In the genomic region with DNA sequence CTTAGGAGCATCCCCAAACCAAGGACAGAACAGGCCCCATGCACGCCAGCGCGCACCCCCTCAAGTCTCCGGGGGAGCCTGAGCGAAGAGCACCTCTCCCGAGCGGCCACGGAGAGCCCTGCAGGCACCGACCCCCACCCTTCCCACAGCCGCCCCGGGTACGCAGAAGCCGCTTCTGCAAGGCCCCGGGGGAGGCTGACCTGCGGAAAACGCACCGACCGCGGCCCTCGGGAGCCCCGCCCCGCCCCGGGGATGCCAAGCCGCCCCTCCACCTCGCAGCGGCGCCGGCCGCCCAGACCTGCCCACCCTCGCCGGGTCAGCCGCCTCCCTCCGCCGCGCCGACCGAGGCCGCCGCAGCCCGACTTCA, we compare ENCODE assay signal across 8 cellular contexts. TPM values are rescaled to one million over a fixed set of nuclear protein-coding genes. Genes with fewer than 3 reads are reported as not detected.
DNase-seq lines count a peak whose midpoint lies in the region; ATAC-seq and TF ChIP-seq lines count a peak whose summit lies in the region.

No MANE protein-coding gene starts in this region.

- intact Hi-C loops in left ventricle myocardium superior (cut with micrococcal nuclease), result no loop called here

- H3K27ac ChIP-seq in cardiac muscle cell (peak overlapping the region; percentile 84), muscle layer of duodenum (ENCODE audit: low read length) (peak overlapping the region; percentile 27)

- H3K9me3 ChIP-seq in cardiac muscle cell (ENCODE audit: low read depth) (no peaks in the 10 kb centered on the region), muscle layer of duodenum (ENCODE audit: control insufficient read depth in 1 of 2, low read length in 2 of 2) (no peaks in the 10 kb centered on the region)

- no peak for ATAC-seq in left ventricle myocardium superior

- H3K4me3 ChIP-seq in cardiac muscle cell, result peak overlapping the region; percentile 74
- peak overlapping the region; percentile 76 to 79 for H3K4me3 ChIP-seq in cardiac fibroblast (replicated peaks in 1 of 2; ENCODE audit: low read depth in 2 of 2, low read length in 2 of 2)
- H3K4me3 ChIP-seq in muscle layer of duodenum (ENCODE audit: low read depth in 1 of 2, low read length in 2 of 2), result peak overlapping the region; percentile 86 to 90

- H3K4me1 Mint-ChIP-seq in IgD-negative memory B cell, result peaks cover 20 to 27% (median 24%) of the 10 kb centered on the region in 3 donors

- H3K27ac Mint-ChIP-seq in IgD-negative memory B cell, result peak overlapping the region; percentile 89 to 94 (median 91)

- H3K27me3 ChIP-seq in cardiac muscle cell, result no peaks in the 10 kb centered on the region
- H3K27me3 ChIP-seq in muscle layer of duodenum (ENCODE audit: low read depth, low read length), result no peaks in the 10 kb centered on the region

- H3K4me3 Mint-ChIP-seq in IgD-negative memory B cell, result peak overlapping the region; percentile 91 to 99 (median 98)

- H3K36me3 ChIP-seq in cardiac muscle cell, result no peaks in the 10 kb centered on the region
- H3K36me3 ChIP-seq in muscle layer of duodenum (ENCODE audit: control insufficient read depth in 1 of 2, insufficient read depth in 2 of 2, low read length in 2 of 2), result no peaks in the 10 kb centered on the region

- DNase-seq in cardiac muscle cell (ENCODE audit: low read depth in 1 of 2, low spot score in 1 of 2) (no peak), left ventricle myocardium superior (no peak), cardiac fibroblast (ENCODE audit: low read depth in 2 of 2) (no peak), MV-4-11 (lab: John Stamatoyannopoulos, UW) (no peak), GM03348 (ENCODE audit: low spot score) (no peak), RPMI8226 (no peak)

- TF ChIP-seq CTCF in cardiac muscle cell (IDR thresholded peaks at IDR 0.05; ENCODE audit: low read depth, low read length), result no peak
- TF ChIP-seq CTCF in cardiac fibroblast (IDR thresholded peaks at IDR 0.05; ENCODE audit: low read depth, low read length), result no peak

- H3K27me3 Mint-ChIP-seq in IgD-negative memory B cell, result no peaks in the 10 kb centered on the region

- peaks cover 2% of the 10 kb centered on the region for H3K36me3 Mint-ChIP-seq in IgD-negative memory B cell

- H3K4me1 ChIP-seq in cardiac muscle cell (ENCODE audit: low read depth) (peaks cover 12% of the 10 kb centered on the region), muscle layer of duodenum (ENCODE audit: control insufficient read depth in 1 of 2, insufficient read depth in 2 of 2, low read length in 2 of 2) (peaks cover 10 to 12% of the 10 kb centered on the region in 2 donors)

- H3K9me3 Mint-ChIP-seq in IgD-negative memory B cell, result no peaks in the 10 kb centered on the region

RNA-seq across cellular contexts. Expression of a gene that starts 0.4 kb away (rescaled TPM):
- total RNA-seq in cardiac muscle cell (30.6 and 38.4 TPM in 2 replicates), left ventricle myocardium superior (30.2 TPM)
- polyA plus RNA-seq in cardiac muscle cell (26.0 and 34.3 TPM in 2 replicates), IgD-negative memory B cell (14.6 TPM)

RNA-seq across cellular contexts. Expression of a gene that starts 58.7 kb away (rescaled TPM):
- total RNA-seq in cardiac muscle cell, result 20.5 and 29.6 TPM in 2 replicates
- 10.4 and 15.0 TPM in 2 replicates for polyA plus RNA-seq in cardiac muscle cell
- total RNA-seq in left ventricle myocardium superior, result 27.3 TPM
- polyA plus RNA-seq in IgD-negative memory B cell, result 11.3 TPM
